In the genomic region with DNA sequence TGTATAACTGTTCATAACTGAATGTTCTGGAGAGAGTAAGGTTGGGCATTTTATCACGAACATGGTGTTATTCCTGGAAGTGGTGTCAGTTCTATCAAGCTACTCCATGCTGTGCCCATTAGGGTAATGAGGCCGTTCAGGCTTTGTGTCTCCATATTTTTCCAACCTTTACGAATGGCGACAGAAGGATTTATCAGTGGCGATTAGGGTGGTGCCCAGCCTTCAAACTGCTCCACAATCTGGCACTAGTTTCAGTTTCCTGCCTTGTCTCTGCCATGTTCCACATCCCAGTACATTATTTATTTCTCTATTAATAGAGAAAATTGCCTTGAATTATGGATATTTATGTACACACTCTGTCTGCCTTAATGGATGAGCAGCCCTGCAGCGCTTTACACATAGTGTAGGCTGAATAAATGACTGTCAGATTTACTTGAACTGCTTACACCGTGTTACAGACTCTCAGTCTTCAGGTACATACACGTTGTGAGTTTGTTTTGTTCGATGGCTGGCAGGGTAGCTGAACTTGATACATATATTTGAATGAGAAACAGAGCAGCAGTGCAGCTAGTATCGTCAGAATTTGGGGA, we compare ENCODE assay signal across 18 cellular contexts. TPM values are rescaled to one million over a fixed set of nuclear protein-coding genes. Genes with fewer than 3 reads are reported as not detected.
DNase-seq lines count a peak whose midpoint lies in the region; ATAC-seq, FAIRE-seq and TF ChIP-seq lines count a peak whose summit lies in the region.
"Had no signal": no experiment of that assay in that cellular context is flagged by ENCODE, and none has a peak within 500 bp of the region (broad histone marks: within the 10 kb centered on the region; RNA-seq: fewer than 3 reads in every experiment).

No MANE protein-coding gene starts in this region.

- H3F3A ChIP-seq in SK-N-SH (replicated peaks; ENCODE audit: insufficient read depth): peaks cover 7% of the 10 kb centered on the region

- H3K27me3 ChIP-seq in HepG2 (ENCODE audit: control insufficient read depth in 1 of 2, insufficient read depth in 2 of 2, low read length in 2 of 2): no peaks in the 10 kb centered on the region
- H3K27me3 ChIP-seq in right lobe of liver: no peaks in the 10 kb centered on the region
- H3K27me3 ChIP-seq in SK-N-SH (ENCODE audit: insufficient read depth): peaks cover 5% of the 10 kb centered on the region; the same call in 1 of the 2 replicates
- H3K27me3 ChIP-seq: MG63, Peyer's patch had no signal

- H3K79me2 ChIP-seq in HepG2 (ENCODE audit: insufficient read depth, low read length): no peaks in the 10 kb centered on the region
- no peaks in the 10 kb centered on the region for H3K79me2 ChIP-seq in SK-N-SH (ENCODE audit: insufficient read depth)

- POLR2A ChIA-PET in HepG2 (lab: Yijun Ruan, JAX) (no interaction called here), SK-N-SH (lab: Yijun Ruan, JAX) (no interaction called here)

- no peak for FAIRE-seq in HepG2 (lab: Jason Lieb, UNC)
- peak; percentile 72 for FAIRE-seq in islet of Langerhans (lab: Jason Lieb, UNC)
- FAIRE-seq: A549, GM12878 had no signal

- 30% methylated on average over 10 of the region's 10 CpGs for WGBS in HepG2 (ENCODE audit: low lambda C conversion rate)
- WGBS in right lobe of liver (ENCODE audit: insufficient coverage, low coverage, low lambda C conversion rate, missing lambda C conversion rate): 70% methylated on average over 10 of the region's 10 CpGs
- 22% methylated on average over 10 of the region's 10 CpGs for WGBS in SK-N-SH (ENCODE audit: low lambda C conversion rate)

- H3K9me3 ChIP-seq in HepG2 (ENCODE audit: low read length) (no peaks in the 10 kb centered on the region), right lobe of liver (no peaks in the 10 kb centered on the region), SK-N-SH (no peaks in the 10 kb centered on the region)
- H3K9me3 ChIP-seq: A549, MG63, Peyer's patch had no signal

- no peak for DNase-seq in HepG2 (ENCODE audit: low spot score)
- DNase-seq in right lobe of liver: no peak
- no peak for DNase-seq in SK-N-SH
- no peak for DNase-seq in NCI-H2196 (lab: John Stamatoyannopoulos, UW; ENCODE audit: unreplicated experiment)
- DNase-seq: GM23248, MG63, NCI-H1105, NCI-H2029 treated with DMSO at 0.1 percent for 48 hours, NCI-H345, NCI-H526 treated with DMSO at 0.1 percent for 48 hours, Peyer's patch, Right ventricle myocardium superior had no signal

- H3K4me3 ChIP-seq in HepG2 (replicated peaks in 1 of 3; ENCODE audit: insufficient read depth in 1 of 3, low read depth in 2 of 3, low read length in 3 of 3) (no peak overlapping the region), right lobe of liver (no peak overlapping the region), SK-N-SH (ENCODE audit: low read depth in 2 of 2, low read length in 1 of 2) (no peak overlapping the region)
- H3K4me3 ChIP-seq: A549, GM12878, GM23248, MG63, Peyer's patch had no signal

- H3K27ac ChIP-seq in HepG2 (ENCODE audit: extremely low read length, insufficient read depth, low read length) (no peak overlapping the region), right lobe of liver (no peak overlapping the region), SK-N-SH (ENCODE audit: low read depth in 2 of 2, low read length in 1 of 2) (peak overlapping the region in 1 of 2 experiments; percentile 16; a peak in 1 of 4 replicates)
- H3K27ac ChIP-seq: A549, C4-2B, GM23248, Peyer's patch had no signal

- H3K4me2 ChIP-seq in HepG2 (ENCODE audit: low read depth, low read length) (no peak overlapping the region), SK-N-SH (peak overlapping the region; percentile 7; the same call in 1 of the 2 replicates)
- H3K4me2 ChIP-seq: A549 had no signal

- TF ChIP-seq CTCF in HepG2 (CRISPR knock-in tag; IDR thresholded peaks at IDR 0.05) (no peak), right lobe of liver (IDR thresholded peaks at IDR 0.05) (no peak), SK-N-SH (IDR thresholded peaks at IDR 0.05) (no peak)

- no peak for TF ChIP-seq POLR2A in HepG2 (IDR thresholded peaks at IDR 0.05; ENCODE audit: insufficient read depth in 1 of 2, low read depth in 2 of 2, low read length in 2 of 2)
- no peak for TF ChIP-seq POLR2A in right lobe of liver (IDR thresholded peaks at IDR 0.05)

- H3K4me1 ChIP-seq in HepG2 (ENCODE audit: insufficient read depth, low read length) (no peaks in the 10 kb centered on the region), right lobe of liver (no peaks in the 10 kb centered on the region), SK-N-SH (ENCODE audit: control insufficient read depth in 1 of 2, insufficient read depth in 2 of 2, low read depth in 1 of 2, low read length in 1 of 2) (no peaks in the 10 kb centered on the region)
- H3K4me1 ChIP-seq: A549, Peyer's patch had no signal

- ATAC-seq in HepG2 (no peak), right lobe of liver (no peak), HG03469 (IDR thresholded peaks at IDR 0.05; ENCODE audit: unreplicated experiment) (no peak), HG03520 (IDR thresholded peaks at IDR 0.05; ENCODE audit: unreplicated experiment) (no peak)
- ATAC-seq: A549, GM12878 had no signal

- H4K20me1 ChIP-seq in HepG2 (ENCODE audit: insufficient read depth, low read length) (no peaks in the 10 kb centered on the region), SK-N-SH (ENCODE audit: insufficient read depth) (no peaks in the 10 kb centered on the region)

- no peak overlapping the region for H3K9ac ChIP-seq in HepG2 (ENCODE audit: insufficient read depth, low read depth, low read length)
- no peak overlapping the region for H3K9ac ChIP-seq in SK-N-SH
- H3K9ac ChIP-seq: GM23248 had no signal

- CTCF ChIA-PET in HepG2 (lab: Yijun Ruan, JAX; ENCODE audit: low intra/inter-chr PET ratio, low total read pairs) (no interaction called here), SK-N-SH (lab: Yijun Ruan, JAX) (no interaction called here)

- intact Hi-C loops in HepG2 (cut with micrococcal nuclease; ENCODE audit: unreplicated experiment): no loop called here
- intact Hi-C loops in right lobe of liver (cut with DNase I): no loop called here

- H3K9me2 ChIP-seq in SK-N-SH: no peaks in the 10 kb centered on the region

- no TSS peak for BruUV-seq in HepG2 (replicated peaks; lab: Mats Ljungman, UMichigan)

- H2AFZ ChIP-seq in HepG2 (ENCODE audit: low read length) (peak overlapping the region; percentile 54), SK-N-SH (ENCODE audit: low read depth) (peak overlapping the region; percentile 86)
- H2AFZ ChIP-seq: GM23248 had no signal

- no peaks in the 10 kb centered on the region for H3K36me3 ChIP-seq in HepG2 (replicated peaks in 1 of 2; ENCODE audit: control insufficient read depth in 1 of 2, insufficient read depth in 2 of 2, low read length in 2 of 2)
- H3K36me3 ChIP-seq in right lobe of liver: no peaks in the 10 kb centered on the region
- H3K36me3 ChIP-seq in SK-N-SH (replicated peaks in 1 of 2; ENCODE audit: control insufficient read depth in 1 of 2, insufficient read depth in 2 of 2, low read length in 1 of 2): no peaks in the 10 kb centered on the region
- H3K36me3 ChIP-seq: MG63, Peyer's patch had no signal

- TF ChIP-seq RAD21 in HepG2 (CRISPR knock-in tag; IDR thresholded peaks at IDR 0.05) (no peak), SK-N-SH (IDR thresholded peaks at IDR 0.05; ENCODE audit: low read length) (no peak)

- TF ChIP-seq EP300 in HepG2 (IDR thresholded peaks at IDR 0.05; ENCODE audit: low read depth in 2 of 2, low read length in 2 of 2): no peak
- no peak for TF ChIP-seq EP300 in HepG2 (CRISPR knock-in tag; IDR thresholded peaks at IDR 0.05; ENCODE audit: borderline replicate concordance)
- TF ChIP-seq EP300 in SK-N-SH (IDR thresholded peaks at IDR 0.05; ENCODE audit: borderline replicate concordance in 1 of 2, low read depth in 1 of 2, low read length in 1 of 2): no peak

- in situ Hi-C loops in HepG2 (cut with HindIII; ENCODE audit: extremely low pct_ligation_motif_present, low pct_unique_long_range_greater_than_20kb): no loop called here

TF ChIP-seq in HepG2, 621 proteins besides CTCF, POLR2A, EP300 and RAD21 (continues in another document):
- TF ChIP-seq HNRNPH1 (optimal IDR thresholded peaks at IDR 0.05; ENCODE audit: low read depth, low read length) (no peak), SYNCRIP (IDR thresholded peaks at IDR 0.05; ENCODE audit: insufficient read depth, low read depth, low read length) (no peak), RFXANK (CRISPR knock-in tag; IDR thresholded peaks at IDR 0.05) (no peak), MED1 (CRISPR knock-in tag; IDR thresholded peaks at IDR 0.05) (no peak)

TF ChIP-seq in SK-N-SH, 30 proteins besides CTCF, POLR2A, EP300 and RAD21:
- no peak for TF ChIP-seq GABPA (IDR thresholded peaks at IDR 0.05; ENCODE audit: low read depth)
- no peak for TF ChIP-seq MXI1 (IDR thresholded peaks at IDR 0.05; ENCODE audit: low read depth, low read length)
- TF ChIP-seq ELF1 (IDR thresholded peaks at IDR 0.05): no peak

RNA-seq across cellular contexts. Expression of gene TMC1, which starts 23.8 kb away (rescaled TPM):
- total RNA-seq in HepG2 (2016; rRNA removed; fragmentation: Illumina TruSeq; extraction: Trizol): 0.02 TPM in 1 of 2 replicates, not detected in the other
- total RNA-seq in HepG2 (2016; cell fraction: cytosol; rRNA removed; fragmentation: Illumina TruSeq; extraction: Trizol; ENCODE audit: low read depth): not detected in 2 replicates
- 0.04 TPM in 1 of 2 replicates, not detected in the other for total RNA-seq in HepG2 (2016; cell fraction: insoluble cytoplasmic fraction; rRNA removed; fragmentation: Illumina TruSeq; extraction: Trizol)
- not detected in 2 replicates for total RNA-seq in HepG2 (2016; cell fraction: membrane; rRNA removed; fragmentation: Illumina TruSeq; extraction: Trizol)
- 0.09 TPM in 1 of 2 replicates, not detected in the other for total RNA-seq in HepG2 (2016; cell fraction: nucleus; rRNA removed; fragmentation: Illumina TruSeq; extraction: Trizol)
- 0.03 TPM in 1 of 2 replicates, not detected in the other for polyA plus RNA-seq in HepG2 (2011; rRNA removed)
- not detected in 2 replicates for polyA plus RNA-seq in HepG2 (2011; cell fraction: cytosol; rRNA removed)
- polyA plus RNA-seq in HepG2 (2011; cell fraction: nucleus; rRNA removed): not detected in 2 replicates
- polyA plus RNA-seq in HepG2 (2012): not detected in 2 replicates
- polyA plus RNA-seq in HepG2 (2016; cell fraction: cytosol; fragmentation: Illumina TruSeq; extraction: Trizol; ENCODE audit: low read depth): not detected in 2 replicates
- polyA plus RNA-seq in HepG2 (2016; cell fraction: insoluble cytoplasmic fraction; fragmentation: Illumina TruSeq; extraction: Trizol; ENCODE audit: low read depth): not detected in 2 replicates
- polyA plus RNA-seq in HepG2 (2016; cell fraction: membrane; fragmentation: Illumina TruSeq; extraction: Trizol; ENCODE audit: low read depth): 0.03 TPM in 1 of 2 replicates, not detected in the other
- not detected in 2 replicates for polyA plus RNA-seq in HepG2 (2016; cell fraction: nucleus; fragmentation: Illumina TruSeq; extraction: Trizol; ENCODE audit: insufficient read depth, low read depth)
- not detected in 2 replicates for polyA minus RNA-seq in HepG2 (2011; rRNA and poly(A)+ RNA removed; ENCODE audit: low replicate concordance)
- polyA minus RNA-seq in HepG2 (2011; cell fraction: cytosol; rRNA and poly(A)+ RNA removed): not detected in 2 replicates
- not detected in 2 replicates for polyA minus RNA-seq in HepG2 (2011; cell fraction: nucleus; rRNA and poly(A)+ RNA removed)
- under 1 TPM in 2 of 6 experiments, not detected in 4; 0.06 to 0.42 TPM for total RNA-seq in right lobe of liver
- polyA plus RNA-seq in SK-N-SH (2012; rRNA removed): 0.10 TPM in 1 of 2 replicates, not detected in the other
- 0.06 and 0.10 TPM in 2 replicates for polyA plus RNA-seq in SK-N-SH (2012; cell fraction: cytosol; rRNA removed)
- polyA plus RNA-seq in SK-N-SH (2012; cell fraction: nucleus; rRNA removed): 0.07 and 0.20 TPM in 2 replicates
- total RNA-seq: GM23248, Peyer's patch, Right ventricle myocardium superior had no signal
